9 cellular contexts compared by ENCODE assay signal in genomic region chr3:100269410-100270217, GRCh38. TPM values are rescaled to one million over a fixed set of nuclear protein-coding genes. Genes with fewer than 3 reads are reported as not detected.
DNase-seq lines count a peak whose midpoint lies in the region; ATAC-seq and TF ChIP-seq lines count a peak whose summit lies in the region.
"Had no signal": no experiment of that assay in that cellular context is flagged by ENCODE, and none has a peak within 500 bp of the region (broad histone marks: within the 10 kb centered on the region; RNA-seq: fewer than 3 reads in every experiment).

No MANE protein-coding gene starts in this region.

- H3K4me3 ChIP-seq in WERI-Rb-1 (ENCODE audit: low read depth, low read length), result peak overlapping the region; percentile 1
- no peak overlapping the region for H3K4me3 ChIP-seq in kidney epithelial cell (ENCODE audit: low read depth, low read length)

- DNase-seq in COLO829 (ENCODE audit: low spot score) (peak; percentile 70), HPDE6-E6E7 (ENCODE audit: extremely low spot score) (peak; percentile 76), WERI-Rb-1 (peak; percentile 75), kidney epithelial cell (ENCODE audit: low read depth) (peak; percentile 89), cardiac septum (ENCODE audit: low spot score) (no peak), posterior cingulate gyrus (no peak)
- DNase-seq in stimulated activated CD4-positive, alpha-beta T cell treated with anti-CD3 and anti-CD28 coated beads, Interleukin-2, amount 100 ng/mL, for 24 hours, result no peak
- DNase-seq: NCI-H446 treated with DMSO at 0.1 percent for 48 hours had no signal

- no peaks in the 10 kb centered on the region for H3K9me3 ChIP-seq in WERI-Rb-1 (ENCODE audit: severe bottlenecking)

- H3K27ac ChIP-seq in WERI-Rb-1, result peak overlapping the region; percentile 81

- intact Hi-C loops in cardiac septum (cut with DNase I) (no loop called here), posterior cingulate gyrus (cut with DNase I) (no loop called here)

- H3K27me3 ChIP-seq in WERI-Rb-1 (ENCODE audit: insufficient read depth, low read depth, severe bottlenecking) (no peaks in the 10 kb centered on the region), kidney epithelial cell (ENCODE audit: control insufficient read depth, insufficient read depth, low read length) (no peaks in the 10 kb centered on the region)

- no peak for ATAC-seq in HG02571 (IDR thresholded peaks at IDR 0.05; ENCODE audit: unreplicated experiment)

- H3K36me3 ChIP-seq in WERI-Rb-1, result no peaks in the 10 kb centered on the region
- no peaks in the 10 kb centered on the region for H3K36me3 ChIP-seq in kidney epithelial cell (ENCODE audit: control insufficient read depth, insufficient read depth, low read length)

- no peak for TF ChIP-seq CTCF in WERI-Rb-1 (IDR thresholded peaks at IDR 0.05; ENCODE audit: low read depth, low read length)
- TF ChIP-seq CTCF in kidney epithelial cell (IDR thresholded peaks at IDR 0.05; ENCODE audit: insufficient read depth, low read length, poor library complexity, severe bottlenecking), result no peak

RNA-seq across cellular contexts. Expression of gene TBC1D23, which starts 8.8 kb away (rescaled TPM):
- total RNA-seq in kidney epithelial cell (23.6 and 38.3 TPM in 2 replicates), cardiac septum (35.1 TPM)

Comparison
In these comparisons a context has a peak if more than half of its experiments do, and no peak if none do; other contexts are left out.
1. DNase-seq: peak in COLO829 (single experiment), HPDE6-E6E7 (single experiment), WERI-Rb-1 (single experiment) and kidney epithelial cell (single experiment); none in cardiac septum (single experiment), stimulated activated CD4-positive, alpha-beta T cell treated with anti-CD3 and anti-CD28 coated beads, Interleukin-2, amount 100 ng/mL, for 24 hours (0 of 2) and posterior cingulate gyrus (0 of 10).